ENCODE assay signal across 12 cellular contexts in genomic region chr2:149050188-149050587, GRCh38. TPM values are rescaled to one million over a fixed set of nuclear protein-coding genes. Genes with fewer than 3 reads are reported as not detected.
DNase-seq lines count a peak whose midpoint lies in the region; ATAC-seq and TF ChIP-seq lines count a peak whose summit lies in the region.
"Had no signal": no experiment of that assay in that cellular context is flagged by ENCODE, and none has a peak within 500 bp of the region (broad histone marks: within the 10 kb centered on the region; RNA-seq: fewer than 3 reads in every experiment).

No MANE protein-coding gene starts in this region.

- no peak overlapping the region for H3K18ac ChIP-seq in mesenchymal stem cell (ENCODE audit: low read depth in 1 of 2, low read length in 2 of 2)

- no peak overlapping the region for H3K4ac ChIP-seq in mesenchymal stem cell (ENCODE audit: low read depth in 1 of 2, low read length in 2 of 2)

- no peak overlapping the region for H4K91ac ChIP-seq in mesenchymal stem cell (ENCODE audit: low read length)

- dilution Hi-C loops in mammary epithelial cell (cut with HindIII; ENCODE audit: low sequenced_read_pairs): no loop called here

- H4K20me1 ChIP-seq in mammary epithelial cell (ENCODE audit: insufficient read depth, low read length): no peaks in the 10 kb centered on the region

- no peak overlapping the region for H4K8ac ChIP-seq in mesenchymal stem cell (ENCODE audit: low read length)

- no peak overlapping the region for H2BK15ac ChIP-seq in mesenchymal stem cell (ENCODE audit: low read depth, poor library complexity, severe bottlenecking)

- intact Hi-C loops in mammary epithelial cell (cut with micrococcal nuclease): no loop called here

- CTCF ChIA-PET in mammary epithelial cell (lab: Charles Lee; ENCODE audit: low non-redundant PET): no interaction called here

- ATAC-seq in GM18511 (IDR thresholded peaks at IDR 0.05; ENCODE audit: unreplicated experiment): peak; percentile 92
- ATAC-seq in GM21576 (IDR thresholded peaks at IDR 0.05; ENCODE audit: unreplicated experiment): peak; percentile 90
- peak; percentile 94 for ATAC-seq in HG03469 (IDR thresholded peaks at IDR 0.05; ENCODE audit: unreplicated experiment)
- ATAC-seq in HG03097 (IDR thresholded peaks at IDR 0.05; ENCODE audit: low FRiP score, unreplicated experiment): no peak
- ATAC-seq: natural killer cell treated with Interleukin-12 subunit alpha and Interleukin-12 subunit beta and Interleukin-15 and Interleukin-18, amount 100 ng/mL, for 72 hours had no signal

- BruUV-seq in mammary epithelial cell (replicated peaks; lab: Mats Ljungman, UMichigan): no TSS peak

- H3K9ac ChIP-seq in mesenchymal stem cell (ENCODE audit: low read length) (peak overlapping the region; percentile 17), mammary epithelial cell (ENCODE audit: insufficient read depth, low read length) (no peak overlapping the region)

- in situ Hi-C loops in mammary epithelial cell (cut with MboI; ENCODE audit: low sequenced_read_pairs in 2 of 2): no loop called here

- DNase-seq in mesenchymal stem cell (no peak), SHP77 (lab: John Stamatoyannopoulos, UW) (no peak), mammary epithelial cell (no peak), KG1 (lab: John Stamatoyannopoulos, UW) (no peak)
- DNase-seq: NCI-H1105, Right ventricle myocardium superior had no signal

- H3K36me3 ChIP-seq in mesenchymal stem cell (ENCODE audit: control insufficient read depth in 1 of 2, insufficient read depth in 2 of 2, low read depth in 1 of 2, low read length in 2 of 2) (no peaks in the 10 kb centered on the region), mammary epithelial cell (ENCODE audit: insufficient read depth, low read length) (no peaks in the 10 kb centered on the region)

- no peaks in the 10 kb centered on the region for H3K79me1 ChIP-seq in mesenchymal stem cell (replicated peaks; ENCODE audit: low read length, poor library complexity, severe bottlenecking)

- no peaks in the 10 kb centered on the region for H3K79me2 ChIP-seq in mammary epithelial cell (ENCODE audit: insufficient read depth, low read length)

- H3K4me2 ChIP-seq in mesenchymal stem cell (ENCODE audit: low read length, poor library complexity, severe bottlenecking) (no peak overlapping the region), mammary epithelial cell (ENCODE audit: insufficient read depth, low read depth, low read length) (no peak overlapping the region)

- H3K4me3 ChIP-seq in mesenchymal stem cell (ENCODE audit: insufficient read depth in 1 of 2, low read depth in 1 of 2, low read length in 2 of 2) (peak overlapping the region in 1 of 2 experiments; percentile 17), mammary epithelial cell (replicated peaks in 1 of 3; ENCODE audit: insufficient read depth in 1 of 3, low read depth in 2 of 3, low read length in 3 of 3) (no peak overlapping the region)

- H2BK5ac ChIP-seq in mesenchymal stem cell (ENCODE audit: low read depth, low read length, poor library complexity, severe bottlenecking): no peak overlapping the region

- no peak overlapping the region for H2BK12ac ChIP-seq in mesenchymal stem cell (ENCODE audit: low read length in 2 of 2)

- no peak overlapping the region for H2BK120ac ChIP-seq in mesenchymal stem cell (ENCODE audit: low read depth, low read length)

- peaks cover 39% of the 10 kb centered on the region for H3K9me3 ChIP-seq in mesenchymal stem cell (ENCODE audit: control insufficient read depth, low read length)
- no peaks in the 10 kb centered on the region for H3K9me3 ChIP-seq in mammary epithelial cell (replicated peaks; ENCODE audit: insufficient read depth, low read length)

- no peak overlapping the region for H3K14ac ChIP-seq in mesenchymal stem cell (ENCODE audit: low read length in 2 of 2)

- TF ChIP-seq CTCF in mammary epithelial cell (conservative IDR thresholded peaks at IDR 0.05 in 1 of 2, IDR thresholded peaks at IDR 0.05 in 1 of 2; ENCODE audit: extremely low read depth in 1 of 2, insufficient read depth in 1 of 2, low read depth in 1 of 2, low read length in 2 of 2): no peak

- H3K27ac ChIP-seq in mesenchymal stem cell (ENCODE audit: low read length, poor library complexity, severe bottlenecking) (no peak overlapping the region), mammary epithelial cell (ENCODE audit: insufficient read depth, low read depth, low read length) (no peak overlapping the region)

- no peak overlapping the region for H2AK5ac ChIP-seq in mesenchymal stem cell (ENCODE audit: low read length, severe bottlenecking)

- H2AFZ ChIP-seq in mesenchymal stem cell (ENCODE audit: low read depth, low read length): no peak overlapping the region
- H2AFZ ChIP-seq in mammary epithelial cell (ENCODE audit: low read depth, low read length): no peak overlapping the region

- H3K27me3 ChIP-seq in mesenchymal stem cell (ENCODE audit: control insufficient read depth in 1 of 2, insufficient read depth in 1 of 2, low read length in 2 of 2): peaks cover 0 to 11% of the 10 kb centered on the region in 2 experiments
- no peaks in the 10 kb centered on the region for H3K27me3 ChIP-seq in mammary epithelial cell (ENCODE audit: insufficient read depth, low read length)

- no peak overlapping the region for H3K23ac ChIP-seq in mesenchymal stem cell (ENCODE audit: low read length in 2 of 2)

- H3K4me1 ChIP-seq in mesenchymal stem cell (ENCODE audit: control insufficient read depth, insufficient read depth, low read depth, low read length) (no peaks in the 10 kb centered on the region), mammary epithelial cell (ENCODE audit: insufficient read depth, low read length) (peaks cover 6% of the 10 kb centered on the region)

- WGBS in mesenchymal stem cell: 72% methylated on average over 5 of the region's 6 CpGs
- WGBS in mammary epithelial cell (ENCODE audit: low coverage, missing lambda C conversion rate): 58% methylated on average over 6 of the region's 6 CpGs

RNA-seq across cellular contexts. Expression of gene LYPD6B, which starts 11.7 kb away (rescaled TPM):
- 22.6 TPM for polyA plus RNA-seq in mesenchymal stem cell (2013, experiment 1 of 2)
- 21.2 TPM for polyA plus RNA-seq in mesenchymal stem cell (2013, experiment 2 of 2)
- 1 to 10 TPM in 1 of 2 donors, under 1 TPM in 1; 0.33 to 3.0 TPM for total RNA-seq in mammary epithelial cell
- 0.29 TPM for polyA plus RNA-seq in mammary epithelial cell
- polyA minus RNA-seq in mammary epithelial cell: not detected
- total RNA-seq: activated CD8-positive, alpha-beta memory T cell treated with anti-CD3 and anti-CD28 coated beads for 36 hours; natural killer cell treated with Interleukin-12 subunit alpha and Interleukin-12 subunit beta and Interleukin-15 and Interleukin-18, amount 100 ng/mL, for 72 hours; Right ventricle myocardium superior had no signal
